8 cellular contexts compared by ENCODE assay signal in genomic region chr2:197434541-197435513, GRCh38. TPM values are rescaled to one million over a fixed set of nuclear protein-coding genes. Genes with fewer than 3 reads are reported as not detected.
DNase-seq lines count a peak whose midpoint lies in the region; ATAC-seq and TF ChIP-seq lines count a peak whose summit lies in the region.

Gene SF3B1 (minus strand): TSS chr2:197435028. CDS start chr2:197434999, 29 bp downstream.

- H4K20me1 ChIP-seq in PC-9 (ENCODE audit: insufficient read depth): peaks cover 42% of the 10 kb centered on the region

- CTCF ChIA-PET in PC-9 (lab: Charles Lee): no interaction called here

- H3K4me3 ChIP-seq in Jurkat, Clone E6-1 (ENCODE audit: low read length): peak within 1 kb of the TSS; percentile 89
- H3K4me3 ChIP-seq in PC-9 (peak within 1 kb of the TSS; percentile 77), epithelial cell of proximal tubule (ENCODE audit: low read depth, low read length) (peak within 1 kb of the TSS; percentile 100)

- H3K9me2 ChIP-seq in PC-9 (ENCODE audit: insufficient read depth): no peaks in the 10 kb centered on the region

- H3K4me1 ChIP-seq in PC-9 (replicated peaks; ENCODE audit: insufficient read depth): peaks cover 24% of the 10 kb centered on the region

- peak within 1 kb of the TSS; percentile 80 for H3K27ac ChIP-seq in PC-9

- intact Hi-C loops in PC-9 (cut with micrococcal nuclease; ENCODE audit: unreplicated experiment): loop anchor here (1.0 to 5.0 kb wide), 3 partner anchors 18 to 272 kb away; partner anchors contain the start of genes COQ10B, HSPE1 and MARS2

- peak within 1 kb of the TSS; percentile 92 for H2AFZ ChIP-seq in PC-9

- DNase-seq in DMS153 (lab: John Stamatoyannopoulos, UW): peak; percentile 96
- DNase-seq in Jurkat, Clone E6-1 (ENCODE audit: low read depth, low spot score): peak; percentile 97
- peak; percentile 93 to 97 for DNase-seq in PC-9
- DNase-seq in activated T-cell treated with anti-CD3 and anti-CD28 coated beads, Interleukin-2, amount 50 U/mL, for 1 hour: peak; percentile 98
- DNase-seq in epithelial cell of proximal tubule (ENCODE audit: low read depth): peak; percentile 90
- peak; percentile 99 for DNase-seq in mucosa of gallbladder (ENCODE audit: low spot score)
- peak; percentile 97 to 99 for DNase-seq in stimulated activated CD8-positive, alpha-beta memory T cell treated with anti-CD3 and anti-CD28 coated beads, Interleukin-4, amount 100 ng/mL, for 4 hours (ENCODE audit: low read depth in 2 of 2, low spot score in 1 of 2)

- no peaks in the 10 kb centered on the region for H3K27me3 ChIP-seq in PC-9 (ENCODE audit: insufficient read depth, low read depth)

- H3K79me2 ChIP-seq in PC-9 (ENCODE audit: low read depth): peaks cover 50% of the 10 kb centered on the region

- peak; percentile 94 for ATAC-seq in GM21619 (IDR thresholded peaks at IDR 0.05; ENCODE audit: unreplicated experiment)

- TF ChIP-seq CTCF in PC-9 (conservative IDR thresholded peaks at IDR 0.05) (no peak), epithelial cell of proximal tubule (conservative IDR thresholded peaks at IDR 0.05; ENCODE audit: low read depth, low read length) (no peak)

- peaks cover 5% of the 10 kb centered on the region; the same call in 1 of the 2 replicates for H3K36me3 ChIP-seq in PC-9 (ENCODE audit: low read depth)

- TSS peak; percentile 58 for BruUV-seq in PC-9 (replicated peaks; lab: Mats Ljungman, UMichigan)

- POLR2A ChIA-PET in PC-9 (lab: Charles Lee; ENCODE audit: unreplicated experiment): interaction anchor here (0.5 to 1.2 kb wide), 7 partner anchors 18 to 1262 kb away, joined by 3 to 7 read pairs (median 5); no protein-coding TSS in a partner anchor

- H3K9me3 ChIP-seq in PC-9 (ENCODE audit: insufficient read depth, low read depth): no peaks in the 10 kb centered on the region

- peak within 1 kb of the TSS; percentile 96 for H3K4me2 ChIP-seq in PC-9

- H3F3A ChIP-seq in PC-9 (ENCODE audit: insufficient read depth, low read depth): peaks cover 8% of the 10 kb centered on the region

RNA-seq across cellular contexts. Expression of gene SF3B1, which starts in this region (rescaled TPM):
- polyA plus RNA-seq in Jurkat, Clone E6-1 (2012; ENCODE audit: insufficient read depth, insufficient read length): 355 TPM
- 127 and 156 TPM in 2 replicates for total RNA-seq in PC-9 (2021)
- 125 and 135 TPM in 2 replicates for total RNA-seq in epithelial cell of proximal tubule
- total RNA-seq in mucosa of gallbladder: 206 TPM

Comparison
In these comparisons a context has a peak if more than half of its experiments do, and no peak if none do; other contexts are left out.
1. Peak in every context shown above with its lines: DNase-seq, ATAC-seq, H3K4me3 ChIP-seq and H3K27ac ChIP-seq.